Comparison of ENCODE assay signal across 9 cellular contexts in the genomic region with DNA sequence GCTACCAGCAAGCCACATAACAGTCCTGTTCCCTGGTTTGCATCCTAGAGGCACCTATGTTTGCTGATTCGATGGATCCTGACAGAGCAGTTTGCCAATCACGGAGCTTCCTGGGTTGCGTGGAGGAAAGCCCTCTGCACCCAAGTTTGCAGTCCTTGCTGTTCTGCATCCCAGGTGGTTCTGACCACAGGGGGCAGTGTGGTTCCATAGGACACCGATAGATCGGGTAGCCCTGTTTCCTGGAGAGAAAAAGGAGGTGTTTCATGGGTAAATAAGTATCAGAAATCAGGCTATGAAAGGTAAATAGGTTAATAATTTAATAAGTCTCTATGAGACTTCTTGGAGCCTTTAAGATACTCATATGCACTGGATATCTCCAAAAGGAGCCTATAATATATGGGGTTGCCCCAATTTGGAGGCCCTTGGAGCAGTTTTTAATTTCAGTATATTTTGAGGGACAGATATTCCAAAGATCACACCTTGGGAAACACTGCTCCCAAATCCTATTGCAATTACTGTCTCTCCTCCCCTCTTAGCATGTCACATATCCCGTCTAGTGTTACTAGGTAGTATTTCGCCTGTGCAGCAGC.
DNase-seq lines count a peak whose midpoint lies in the region; ATAC-seq lines count a peak whose summit lies in the region.
"Had no signal": no experiment of that assay in that cellular context is flagged by ENCODE, and none has a peak within 500 bp of the region (broad histone marks: within the 10 kb centered on the region; RNA-seq: fewer than 3 reads in every experiment).

No MANE protein-coding gene starts in this region.

- H3K27ac ChIP-seq in trophoblast cell (ENCODE audit: low read depth, low read length): peak overlapping the region; percentile 99

- H2BK12ac ChIP-seq in trophoblast cell (ENCODE audit: low read length): peak overlapping the region; percentile 97

- H3K27ac Mint-ChIP-seq in activated T-cell treated with anti-CD3 and anti-CD28 coated beads, Interleukin-2, amount 50 U/mL, for 24 hours: no peak overlapping the region
- H3K27ac Mint-ChIP-seq: activated naive CD8-positive, alpha-beta T cell treated with anti-CD3 and anti-CD28 coated beads, Interleukin-2, amount 10 ng/mL, durations not matched to agents 7 days and 5 days had no signal

- H2AK5ac ChIP-seq in trophoblast cell (ENCODE audit: low read length): peak overlapping the region; percentile 90

- peak overlapping the region; percentile 97 for H3K14ac ChIP-seq in trophoblast cell (ENCODE audit: low read length)

- H3K27me3 Mint-ChIP-seq in activated T-cell treated with anti-CD3 and anti-CD28 coated beads, Interleukin-2, amount 50 U/mL, for 24 hours: peaks cover 30% of the 10 kb centered on the region

- H2AFZ ChIP-seq in trophoblast cell (ENCODE audit: insufficient read depth, low read length, poor library complexity): peak overlapping the region; percentile 11

- no peaks in the 10 kb centered on the region for H3K27me3 ChIP-seq in trophoblast cell (ENCODE audit: insufficient read depth, low read length)

- peak overlapping the region; percentile 95 for H3K18ac ChIP-seq in trophoblast cell (ENCODE audit: low read length)

- no CpG with 5 or more reads among the region's 7 CpGs for WGBS in trophoblast cell (ENCODE audit: extremely low coverage, insufficient coverage, insufficient read length)

- H3K4ac ChIP-seq in trophoblast cell (ENCODE audit: low read depth, low read length): peak overlapping the region; percentile 91

- H4K12ac ChIP-seq in trophoblast cell (ENCODE audit: low read depth, low read length): no peak overlapping the region

- H3K23ac ChIP-seq in trophoblast cell (ENCODE audit: low read length): no peak overlapping the region

- peak overlapping the region; percentile 100 for H4K91ac ChIP-seq in trophoblast cell (ENCODE audit: low read depth, low read length)

- H3K9me3 Mint-ChIP-seq in activated T-cell treated with anti-CD3 and anti-CD28 coated beads, Interleukin-2, amount 50 U/mL, for 24 hours: no peaks in the 10 kb centered on the region
- H3K9me3 Mint-ChIP-seq: activated naive CD8-positive, alpha-beta T cell treated with anti-CD3 and anti-CD28 coated beads, Interleukin-2, amount 10 ng/mL, durations not matched to agents 7 days and 5 days had no signal

- no peak overlapping the region for H3K4me2 ChIP-seq in trophoblast cell (ENCODE audit: low read length)

- H3K4me1 Mint-ChIP-seq in activated T-cell treated with anti-CD3 and anti-CD28 coated beads, Interleukin-2, amount 50 U/mL, for 24 hours (ENCODE audit: low read depth): no peaks in the 10 kb centered on the region
- H3K4me1 Mint-ChIP-seq: activated naive CD8-positive, alpha-beta T cell treated with anti-CD3 and anti-CD28 coated beads, Interleukin-2, amount 10 ng/mL, durations not matched to agents 7 days and 5 days had no signal

- ATAC-seq in HG03045 (IDR thresholded peaks at IDR 0.05; ENCODE audit: unreplicated experiment): no peak
- no peak for ATAC-seq in GM18873 (IDR thresholded peaks at IDR 0.05; ENCODE audit: low FRiP score, unreplicated experiment)

- peak overlapping the region; percentile 98 for H2BK5ac ChIP-seq in trophoblast cell (ENCODE audit: low read depth, low read length, poor library complexity)

- no peak overlapping the region for H3K9ac ChIP-seq in trophoblast cell (ENCODE audit: low read length)

- DNase-seq in NCI-H345 (lab: John Stamatoyannopoulos, UW) (peak; percentile 2), NCI-H345 treated with DMSO at 0.1 percent for 48 hours (lab: John Stamatoyannopoulos, UW; ENCODE audit: unreplicated experiment) (no peak), NCI-H2081 treated with DMSO at 0.1 percent for 48 hours (lab: John Stamatoyannopoulos, UW) (peak; percentile 18), globus pallidus (ENCODE audit: low spot score) (peak; percentile 66), trophoblast cell (peak; percentile 59 to 84)
- peak; percentile 46 for DNase-seq in activated T-cell treated with anti-CD3 and anti-CD28 coated beads, Interleukin-2, amount 50 U/mL, for 24 hours
- DNase-seq: activated naive CD8-positive, alpha-beta T cell treated with anti-CD3 and anti-CD28 coated beads, Interleukin-2, amount 10 ng/mL, durations not matched to agents 7 days and 5 days had no signal

- H4K8ac ChIP-seq in trophoblast cell (ENCODE audit: low read depth, low read length): peak overlapping the region; percentile 58

- peaks cover 4 to 5% of the 10 kb centered on the region in 2 experiments for H3K36me3 ChIP-seq in trophoblast cell (ENCODE audit: control insufficient read depth in 1 of 2, insufficient read depth in 2 of 2, low read length in 2 of 2)

- peaks cover 79% of the 10 kb centered on the region for H3K79me1 ChIP-seq in trophoblast cell (ENCODE audit: low read length)

- H3K4me3 Mint-ChIP-seq in activated T-cell treated with anti-CD3 and anti-CD28 coated beads, Interleukin-2, amount 50 U/mL, for 24 hours: no peak overlapping the region
- H3K4me3 Mint-ChIP-seq: activated naive CD8-positive, alpha-beta T cell treated with anti-CD3 and anti-CD28 coated beads, Interleukin-2, amount 10 ng/mL, durations not matched to agents 7 days and 5 days had no signal

- no peaks in the 10 kb centered on the region for H3K36me3 Mint-ChIP-seq in activated T-cell treated with anti-CD3 and anti-CD28 coated beads, Interleukin-2, amount 50 U/mL, for 24 hours (ENCODE audit: low read depth)
- H3K36me3 Mint-ChIP-seq: activated naive CD8-positive, alpha-beta T cell treated with anti-CD3 and anti-CD28 coated beads, Interleukin-2, amount 10 ng/mL, durations not matched to agents 7 days and 5 days had no signal

- H3K4me3 ChIP-seq in trophoblast cell (ENCODE audit: low read depth, low read length): no peak overlapping the region

- peaks cover 23% of the 10 kb centered on the region for H3K79me2 ChIP-seq in trophoblast cell (ENCODE audit: control insufficient read depth, insufficient read depth, low read length, poor library complexity)

- H2BK120ac ChIP-seq in trophoblast cell (ENCODE audit: insufficient read depth, low read length, poor library complexity): peak overlapping the region; percentile 100

- H3K9me3 ChIP-seq in trophoblast cell (ENCODE audit: insufficient read depth, low read depth, low read length): no peaks in the 10 kb centered on the region

- peaks cover 35 to 42% of the 10 kb centered on the region in 2 experiments for H3K4me1 ChIP-seq in trophoblast cell (ENCODE audit: control insufficient read depth in 1 of 2, insufficient read depth in 2 of 2, low read length in 2 of 2)
